In genomic region chr7:37916673-37917660, GRCh38 we compare ENCODE assay signal across 8 cellular contexts. TPM values are rescaled to one million over a fixed set of nuclear protein-coding genes. Genes with fewer than 3 reads are reported as not detected.
DNase-seq lines count a peak whose midpoint lies in the region; ATAC-seq, FAIRE-seq and TF ChIP-seq lines count a peak whose summit lies in the region.

TSS of gene SFRP4 (minus strand) at chr7:37916817. CDS start at chr7:37916537, 280 bp downstream.

- H3K27me3 ChIP-seq in HL-60 (ENCODE audit: insufficient read depth, poor library complexity, severe bottlenecking) (no peaks in the 10 kb centered on the region), Panc1 (ENCODE audit: control insufficient read depth, insufficient read depth, low read length) (peaks cover 22% of the 10 kb centered on the region)

- H3K4me1 ChIP-seq in Panc1 (ENCODE audit: control insufficient read depth, insufficient read depth, low read length) = peaks cover 20% of the 10 kb centered on the region

- TF ChIP-seq POLR2A in GM12891 (IDR thresholded peaks at IDR 0.05; ENCODE audit: low read depth, low read length) = no peak

- intact Hi-C loops in Panc1 (cut with micrococcal nuclease; ENCODE audit: unreplicated experiment) = loop anchor here (2.0 to 5.0 kb wide), 2 partner anchors 190 to 305 kb away; no protein-coding TSS in a partner anchor
- intact Hi-C loops in left colon (cut with DNase I, micrococcal nuclease) = no loop called here

- ATAC-seq in Panc1 (peak; percentile 66), left colon (peak; percentile 54)
- ATAC-seq in stimulated activated naive CD8-positive, alpha-beta T cell treated with anti-CD3 and anti-CD28 coated beads, Interleukin-15, Interleukin-2, amounts not matched to agents 100 U/mL and 50 U/mL, for 24 hours = no peak

- POLR2A ChIA-PET in Panc1 (lab: Charles Lee) = no interaction called here

- DNase-seq in AG08395 (ENCODE audit: low spot score) = peak; percentile 60
- DNase-seq in GM12891 (ENCODE audit: insufficient read length, low spot score) = no peak
- peak in 1 of 2 experiments; percentile 66 for DNase-seq in HL-60 (ENCODE audit: low read depth in 1 of 2, low spot score in 1 of 2)
- peak; percentile 51 for DNase-seq in Panc1 (ENCODE audit: low read depth, low spot score)
- DNase-seq in dedifferentiated amniotic fluid mesenchymal stem cell (ENCODE audit: extremely low spot score) = peak; percentile 75
- peak; percentile 24 to 43 for DNase-seq in left colon
- DNase-seq in stimulated activated naive CD8-positive, alpha-beta T cell treated with anti-CD3 and anti-CD28 coated beads, Interleukin-15, Interleukin-2, amounts not matched to agents 100 U/mL and 50 U/mL, for 24 hours = peak; percentile 18
- DNase-seq in NCI-H2029 (lab: John Stamatoyannopoulos, UW) = no peak

- H3K27ac ChIP-seq in HL-60 (replicated peaks) = no peak within 1 kb of the TSS
- H3K27ac ChIP-seq in Panc1 (ENCODE audit: low read length) = no peak within 1 kb of the TSS

- BruUV-seq in Panc1 (replicated peaks; lab: Mats Ljungman, UMichigan) = no TSS peak

- in situ Hi-C loops in Panc1 (cut with HindIII; ENCODE audit: low pct_unique_long_range_greater_than_20kb, low sequenced_read_pairs) = no loop called here

- peak; percentile 60 for TF ChIP-seq CTCF in HL-60 (IDR thresholded peaks at IDR 0.05; ENCODE audit: insufficient read depth, low read length)
- TF ChIP-seq CTCF in Panc1 (IDR thresholded peaks at IDR 0.05) = peak; percentile 94

- CTCF ChIA-PET in Panc1 (lab: Charles Lee) = interaction anchor here (0.7 to 1.7 kb wide), 7 partner anchors 8 to 306 kb away, joined by 3 to 8 read pairs (median 4); no protein-coding TSS in a partner anchor

- peak within 1 kb of the TSS; percentile 39 for H3K4me3 ChIP-seq in HL-60 (replicated peaks; ENCODE audit: insufficient read depth, low read length)
- H3K4me3 ChIP-seq in Panc1 (ENCODE audit: low read depth in 2 of 2, low read length in 2 of 2) = peak within 1 kb of the TSS; percentile 45 to 60

- H3K36me3 ChIP-seq in Panc1 (ENCODE audit: control insufficient read depth, insufficient read depth, low read length) = no peaks in the 10 kb centered on the region

- no peaks in the 10 kb centered on the region for H3K9me3 ChIP-seq in Panc1 (ENCODE audit: control insufficient read depth, insufficient read depth, low read depth, low read length)

- FAIRE-seq in GM12891 (lab: Jason Lieb, UNC) = peak; percentile 86

TF ChIP-seq in GM12891, 5 proteins besides CTCF, POLR2A, EP300 and RAD21:
- TF ChIP-seq SPI1 (IDR thresholded peaks at IDR 0.05; ENCODE audit: low read depth, low read length) (no peak), PAX5 (IDR thresholded peaks at IDR 0.05; ENCODE audit: insufficient read depth, low read length, severe bottlenecking) (no peak), POU2F2 (IDR thresholded peaks at IDR 0.05; ENCODE audit: low read depth, low read length) (no peak), POLR2AphosphoS5 (IDR thresholded peaks at IDR 0.05; ENCODE audit: low read depth, low read length) (no peak), TAF1 (IDR thresholded peaks at IDR 0.05; ENCODE audit: low read depth, low read length) (no peak)

RNA-seq across cellular contexts. Expression of gene SFRP4, which starts in this region (rescaled TPM):
- not detected for polyA plus RNA-seq in GM12891 (2012; ENCODE audit: low read depth, missing spikeins)
- total RNA-seq in Panc1 (2021; ENCODE audit: unreplicated experiment) = 0.74 TPM
- polyA plus RNA-seq in Panc1 (2012; ENCODE audit: insufficient read length) = 0.23 TPM
- total RNA-seq in left colon = under 1 TPM; 0.39 to 0.43 TPM

Comparison
In these comparisons a context has a peak if more than half of its experiments do, and no peak if none do; other contexts are left out.
1. Peak in DNase-seq, ATAC-seq and H3K4me3 ChIP-seq in Panc1; RNA of the gene not detected or under 1 TPM.
2. Peak in DNase-seq and ATAC-seq in left colon; RNA of the gene not detected or under 1 TPM.
3. DNase-seq: peak in AG08395 (single experiment), dedifferentiated amniotic fluid mesenchymal stem cell (single experiment) and stimulated activated naive CD8-positive, alpha-beta T cell treated with anti-CD3 and anti-CD28 coated beads, Interleukin-15, Interleukin-2, amounts not matched to agents 100 U/mL and 50 U/mL, for 24 hours (single experiment); none in GM12891 (single experiment) and NCI-H2029 (single experiment).